24 cellular contexts compared by ENCODE assay signal in genomic region chr18:58695772-58696171, GRCh38. TPM values are rescaled to one million over a fixed set of nuclear protein-coding genes. Genes with fewer than 3 reads are reported as not detected.
DNase-seq lines count a peak whose midpoint lies in the region; ATAC-seq lines count a peak whose summit lies in the region.
"Had no signal": no experiment of that assay in that cellular context is flagged by ENCODE, and none has a peak within 500 bp of the region (broad histone marks: within the 10 kb centered on the region; RNA-seq: fewer than 3 reads in every experiment).

No MANE protein-coding gene starts in this region.

- peak overlapping the region; percentile 63 for H3K27ac Mint-ChIP-seq in activated naive CD4-positive, alpha-beta T cell treated with anti-CD3 and anti-CD28 coated beads, Interleukin-2, amount 50 U/mL, for 24 hours
- H3K27ac Mint-ChIP-seq in activated T-helper 1 cell treated with anti-CD3 and anti-CD28 coated beads, Interleukin-12 subunit alpha, Interleukin-12 subunit beta, Interleukin-2, Interleukin-4 antibody, amounts not matched to agents 30 ng/mL and 10 ng/mL and 1 ng/mL, durations not matched to agents 14 hours and 24 hours and 36 hours = peak overlapping the region; percentile 76
- no peak overlapping the region for H3K27ac Mint-ChIP-seq in stimulated activated naive B cell treated with anti-CD40 and anti-IgM and Interleukin-4, amounts not matched to agents 10 μg/mL and 1 μg/mL and 100 μg/mL, for 72 hours
- H3K27ac Mint-ChIP-seq: dendritic cell treated with granulocyte-macrophage colony-stimulating factor and Interleukin-4, amounts not matched to agents 40 ng/mL and 50 ng/mL, for 4 days; memory B cell had no signal

- H3K36me3 ChIP-seq in HUES6 (ENCODE audit: control insufficient read depth, insufficient read depth, low read length) = peaks cover 47% of the 10 kb centered on the region
- H3K36me3 ChIP-seq: SJCRH30 had no signal

- intact Hi-C loops in activated T-helper 1 cell treated with anti-CD3 and anti-CD28 coated beads, Interleukin-12 subunit alpha, Interleukin-12 subunit beta, Interleukin-2, Interleukin-4 antibody, amounts not matched to agents 30 ng/mL and 10 ng/mL and 1 ng/mL, durations not matched to agents 14 hours and 24 hours and 36 hours (cut with micrococcal nuclease) = loop anchor here (2.0 to 5.0 kb wide), 3 partner anchors 21 to 67 kb away; no protein-coding TSS in a partner anchor

- no peaks in the 10 kb centered on the region for H3K27me3 Mint-ChIP-seq in activated naive CD4-positive, alpha-beta T cell treated with anti-CD3 and anti-CD28 coated beads, Interleukin-2, amount 50 U/mL, for 24 hours
- H3K27me3 Mint-ChIP-seq in activated T-helper 1 cell treated with anti-CD3 and anti-CD28 coated beads, Interleukin-12 subunit alpha, Interleukin-12 subunit beta, Interleukin-2, Interleukin-4 antibody, amounts not matched to agents 30 ng/mL and 10 ng/mL and 1 ng/mL, durations not matched to agents 14 hours and 24 hours and 36 hours (ENCODE audit: insufficient read depth) = no peaks in the 10 kb centered on the region
- no peaks in the 10 kb centered on the region for H3K27me3 Mint-ChIP-seq in stimulated activated naive B cell treated with anti-CD40 and anti-IgM and Interleukin-4, amounts not matched to agents 10 μg/mL and 1 μg/mL and 100 μg/mL, for 72 hours
- H3K27me3 Mint-ChIP-seq: dendritic cell treated with granulocyte-macrophage colony-stimulating factor and Interleukin-4, amounts not matched to agents 40 ng/mL and 50 ng/mL, for 4 days; memory B cell had no signal

- peaks cover 22% of the 10 kb centered on the region; the same call in 1 of the 2 replicates for H3K4me1 ChIP-seq in HUES6 (ENCODE audit: control insufficient read depth, insufficient read depth, low read length)
- H3K4me1 ChIP-seq: ascending aorta, SJCRH30 had no signal

- H3K36me3 Mint-ChIP-seq in activated naive CD4-positive, alpha-beta T cell treated with anti-CD3 and anti-CD28 coated beads, Interleukin-2, amount 50 U/mL, for 24 hours = peaks cover 17% of the 10 kb centered on the region
- H3K36me3 Mint-ChIP-seq in activated T-helper 1 cell treated with anti-CD3 and anti-CD28 coated beads, Interleukin-12 subunit alpha, Interleukin-12 subunit beta, Interleukin-2, Interleukin-4 antibody, amounts not matched to agents 30 ng/mL and 10 ng/mL and 1 ng/mL, durations not matched to agents 14 hours and 24 hours and 36 hours (ENCODE audit: low read depth) = peaks cover 27% of the 10 kb centered on the region
- H3K36me3 Mint-ChIP-seq in stimulated activated naive B cell treated with anti-CD40 and anti-IgM and Interleukin-4, amounts not matched to agents 10 μg/mL and 1 μg/mL and 100 μg/mL, for 72 hours = peaks cover 33 to 46% of the 10 kb centered on the region in 2 donors

- H3K27me3 ChIP-seq in HUES6 (ENCODE audit: control insufficient read depth, insufficient read depth, low read length) = no peaks in the 10 kb centered on the region
- H3K27me3 ChIP-seq: ascending aorta, esophagus squamous epithelium, hepatocyte, SJCRH30 had no signal

- peak overlapping the region; percentile 58 for H3K4me3 Mint-ChIP-seq in activated naive CD4-positive, alpha-beta T cell treated with anti-CD3 and anti-CD28 coated beads, Interleukin-2, amount 50 U/mL, for 24 hours
- H3K4me3 Mint-ChIP-seq in activated T-helper 1 cell treated with anti-CD3 and anti-CD28 coated beads, Interleukin-12 subunit alpha, Interleukin-12 subunit beta, Interleukin-2, Interleukin-4 antibody, amounts not matched to agents 30 ng/mL and 10 ng/mL and 1 ng/mL, durations not matched to agents 14 hours and 24 hours and 36 hours = peak overlapping the region; percentile 67
- H3K4me3 Mint-ChIP-seq in stimulated activated naive B cell treated with anti-CD40 and anti-IgM and Interleukin-4, amounts not matched to agents 10 μg/mL and 1 μg/mL and 100 μg/mL, for 72 hours = no peak overlapping the region
- H3K4me3 Mint-ChIP-seq: dendritic cell treated with granulocyte-macrophage colony-stimulating factor and Interleukin-4, amounts not matched to agents 40 ng/mL and 50 ng/mL, for 4 days; immature natural killer cell; memory B cell had no signal

- ATAC-seq in stimulated activated naive B cell treated with anti-CD40 and anti-IgM and Interleukin-4, amounts not matched to agents 10 μg/mL and 1 μg/mL and 100 μg/mL, for 72 hours (replicated peaks) = peak; percentile 39 to 53
- no peak for ATAC-seq in HG03045 (IDR thresholded peaks at IDR 0.05; ENCODE audit: unreplicated experiment)

- no peak for DNase-seq in activated naive CD4-positive, alpha-beta T cell treated with anti-CD3 and anti-CD28 coated beads, Interleukin-2, amount 50 U/mL, for 16 hours
- no peak for DNase-seq in activated T-helper 1 cell treated with anti-CD3 and anti-CD28 coated beads, Interleukin-12 subunit alpha, Interleukin-12 subunit beta, Interleukin-2, Interleukin-4 antibody, amounts not matched to agents 30 ng/mL and 10 ng/mL and 1 ng/mL, durations not matched to agents 14 hours and 24 hours and 36 hours (ENCODE audit: low spot score)
- DNase-seq in stimulated activated naive B cell treated with anti-CD40 and anti-IgM and Interleukin-4, amounts not matched to agents 10 μg/mL and 1 μg/mL and 100 μg/mL, for 72 hours = no peak
- no peak for DNase-seq in superior temporal gyrus (ENCODE audit: extremely low spot score)
- DNase-seq: activated effector memory CD4-positive, alpha-beta T cell treated with Interleukin-2 at 50 U/mL for 16 hours; caudate nucleus; DMS 273 treated with DMSO at 0.1 percent for 48 hours; esophagus squamous epithelium; immature natural killer cell; NCI-H1048; NCI-H187; NCI-H526 treated with DMSO at 0.1 percent for 48 hours; occipital lobe; SJCRH30; stimulated activated CD4-positive, alpha-beta T cell treated with anti-CD3 and anti-CD28 coated beads, Interleukin-4, amount 100 ng/mL, for 1 hour; trophoblast cell had no signal

- H3K9ac ChIP-seq in HUES6 (ENCODE audit: low read length) = no peak overlapping the region

- no peaks in the 10 kb centered on the region for H3K9me3 Mint-ChIP-seq in activated naive CD4-positive, alpha-beta T cell treated with anti-CD3 and anti-CD28 coated beads, Interleukin-2, amount 50 U/mL, for 24 hours
- H3K9me3 Mint-ChIP-seq in activated T-helper 1 cell treated with anti-CD3 and anti-CD28 coated beads, Interleukin-12 subunit alpha, Interleukin-12 subunit beta, Interleukin-2, Interleukin-4 antibody, amounts not matched to agents 30 ng/mL and 10 ng/mL and 1 ng/mL, durations not matched to agents 14 hours and 24 hours and 36 hours = no peaks in the 10 kb centered on the region
- H3K9me3 Mint-ChIP-seq in stimulated activated naive B cell treated with anti-CD40 and anti-IgM and Interleukin-4, amounts not matched to agents 10 μg/mL and 1 μg/mL and 100 μg/mL, for 72 hours = peaks cover 0 to 2% of the 10 kb centered on the region in 2 donors
- H3K9me3 Mint-ChIP-seq: dendritic cell treated with granulocyte-macrophage colony-stimulating factor and Interleukin-4, amounts not matched to agents 40 ng/mL and 50 ng/mL, for 4 days; immature natural killer cell; memory B cell had no signal

- H3K9me3 ChIP-seq in HUES6 (ENCODE audit: control insufficient read depth, insufficient read depth, low read depth, low read length) = no peaks in the 10 kb centered on the region
- H3K9me3 ChIP-seq: ascending aorta, esophagus squamous epithelium, SJCRH30 had no signal

- H3K4me1 Mint-ChIP-seq in activated naive CD4-positive, alpha-beta T cell treated with anti-CD3 and anti-CD28 coated beads, Interleukin-2, amount 50 U/mL, for 24 hours = peaks cover 8% of the 10 kb centered on the region
- H3K4me1 Mint-ChIP-seq in activated T-helper 1 cell treated with anti-CD3 and anti-CD28 coated beads, Interleukin-12 subunit alpha, Interleukin-12 subunit beta, Interleukin-2, Interleukin-4 antibody, amounts not matched to agents 30 ng/mL and 10 ng/mL and 1 ng/mL, durations not matched to agents 14 hours and 24 hours and 36 hours (ENCODE audit: low read depth) = peaks cover 63% of the 10 kb centered on the region
- peaks cover 25 to 52% of the 10 kb centered on the region in 2 donors for H3K4me1 Mint-ChIP-seq in stimulated activated naive B cell treated with anti-CD40 and anti-IgM and Interleukin-4, amounts not matched to agents 10 μg/mL and 1 μg/mL and 100 μg/mL, for 72 hours

- 0 out of 2 replicates have a peak overlapping the region, but pooled peaks have one; percentile 22 for H3K27ac ChIP-seq in HUES6 (ENCODE audit: low read depth, low read length)
- H3K27ac ChIP-seq: ascending aorta, esophagus squamous epithelium, hepatocyte, SJCRH30, skin epidermis had no signal

- H3K4me3 ChIP-seq in HUES6 (ENCODE audit: low read depth, low read length) = no peak overlapping the region
- H3K4me3 ChIP-seq: ascending aorta, esophagus squamous epithelium, hepatocyte, SJCRH30, skin epidermis had no signal

RNA-seq across cellular contexts. Expression of gene MALT1, which starts 24.5 kb away (rescaled TPM):
- 32.4 and 34.1 TPM in 2 replicates for total RNA-seq in activated T-helper 1 cell treated with anti-CD3 and anti-CD28 coated beads, Interleukin-12 subunit alpha, Interleukin-12 subunit beta, Interleukin-2, Interleukin-4 antibody, amounts not matched to agents 30 ng/mL and 10 ng/mL and 1 ng/mL, durations not matched to agents 14 hours and 24 hours and 36 hours

Comparison
In these comparisons a context has a peak if more than half of its experiments do, and no peak if none do; other contexts are left out.
1. H3K4me3 Mint-ChIP-seq: peak in activated naive CD4-positive, alpha-beta T cell treated with anti-CD3 and anti-CD28 coated beads, Interleukin-2, amount 50 U/mL, for 24 hours (single experiment) and activated T-helper 1 cell treated with anti-CD3 and anti-CD28 coated beads, Interleukin-12 subunit alpha, Interleukin-12 subunit beta, Interleukin-2, Interleukin-4 antibody, amounts not matched to agents 30 ng/mL and 10 ng/mL and 1 ng/mL, durations not matched to agents 14 hours and 24 hours and 36 hours (single experiment); none in stimulated activated naive B cell treated with anti-CD40 and anti-IgM and Interleukin-4, amounts not matched to agents 10 μg/mL and 1 μg/mL and 100 μg/mL, for 72 hours (0 of 2).